In genomic region chrX:97672608-97673007, GRCh38 we compare ENCODE assay signal across 15 cellular contexts.
"Had no signal": no experiment of that assay in that cellular context is flagged by ENCODE, and none has a peak within 500 bp of the region (broad histone marks: within the 10 kb centered on the region; RNA-seq: fewer than 3 reads in every experiment).

No MANE protein-coding gene starts in this region.

- ATAC-seq: esophagus mucosa; left cardiac atrium; natural killer cell treated with Interleukin-12 subunit alpha and Interleukin-12 subunit beta and Interleukin-15 and Interleukin-18, amount 100 ng/mL, for 72 hours; right lobe of liver; stimulated activated naive B cell treated with anti-CD40 and anti-IgM and Interleukin-4, amounts not matched to agents 10 μg/mL and 1 μg/mL and 100 μg/mL, for 72 hours had no signal

- DNase-seq: activated CD4-positive, alpha-beta memory T cell treated with anti-CD3 and anti-CD28 coated beads, Interleukin-2, amount 10 ng/mL, durations not matched to agents 7 days and 5 days; activated CD4-positive, alpha-beta T cell treated with anti-CD3 and anti-CD28 coated beads for 1 hour; activated gamma-delta T cell treated with Interleukin-2 at 50 U/mL for 16 hours; activated naive CD8-positive, alpha-beta T cell treated with anti-CD3 and anti-CD28 coated beads, Interleukin-2, amount 10 ng/mL, durations not matched to agents 7 days and 5 days; activated T-cell treated with anti-CD3 and anti-CD28 coated beads, Interleukin-2, amount 50 U/mL, for 48 hours; anterior cingulate cortex; dorsolateral prefrontal cortex; left cardiac atrium; occipital lobe; right lobe of liver; spleen; stimulated activated CD4-positive, alpha-beta T cell treated with anti-CD3 and anti-CD28 coated beads, Interleukin-1b, Interleukin-23, amount 100 ng/mL, for 48 hours; stimulated activated naive B cell treated with anti-CD40 and anti-IgM and Interleukin-4, amounts not matched to agents 10 μg/mL and 1 μg/mL and 100 μg/mL, for 72 hours had no signal
